In the genomic region with DNA sequence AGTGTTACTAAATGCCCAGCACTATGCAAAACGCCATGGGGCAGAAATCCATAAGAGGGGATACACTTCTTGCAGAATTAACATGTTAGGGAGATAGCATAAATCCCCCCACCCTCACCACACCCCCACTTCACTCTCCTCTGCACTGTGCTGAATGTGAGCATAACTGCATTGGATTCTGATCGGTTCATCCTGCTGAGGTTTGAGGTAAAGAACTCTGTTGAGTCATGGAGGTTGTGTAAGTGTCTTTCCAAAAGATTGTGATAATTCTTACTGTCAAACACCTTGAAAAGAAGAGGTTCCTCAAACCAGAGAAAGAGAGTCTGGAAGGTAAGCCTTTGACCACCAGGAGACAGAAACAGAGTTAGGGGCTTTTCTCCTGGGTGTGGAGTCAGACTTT, we compare ENCODE assay signal across 18 cellular contexts. TPM values are rescaled to one million over a fixed set of nuclear protein-coding genes. Genes with fewer than 3 reads are reported as not detected.
DNase-seq lines count a peak whose midpoint lies in the region; ATAC-seq and TF ChIP-seq lines count a peak whose summit lies in the region.
"Had no signal": no experiment of that assay in that cellular context is flagged by ENCODE, and none has a peak within 500 bp of the region (broad histone marks: within the 10 kb centered on the region; RNA-seq: fewer than 3 reads in every experiment).

No MANE protein-coding gene starts in this region.

- H3K79me1 ChIP-seq in mesenchymal stem cell (replicated peaks; ENCODE audit: low read length, poor library complexity, severe bottlenecking), result peaks cover 1% of the 10 kb centered on the region

- H3K27me3 ChIP-seq in mammary epithelial cell (ENCODE audit: insufficient read depth, low read length) (no peaks in the 10 kb centered on the region), mesenchymal stem cell (ENCODE audit: control insufficient read depth in 1 of 2, insufficient read depth in 1 of 2, low read length in 2 of 2) (no peaks in the 10 kb centered on the region), transverse colon (no peaks in the 10 kb centered on the region)
- H3K27me3 ChIP-seq: right atrium auricular region had no signal

- H4K20me1 ChIP-seq in mammary epithelial cell (ENCODE audit: insufficient read depth, low read length), result no peaks in the 10 kb centered on the region

- H3K4ac ChIP-seq in mesenchymal stem cell (ENCODE audit: low read depth in 1 of 2, low read length in 2 of 2), result no peak overlapping the region

- no peak for TF ChIP-seq EP300 in transverse colon (IDR thresholded peaks at IDR 0.05; ENCODE audit: low read depth)

- H3K4me2 ChIP-seq in mammary epithelial cell (ENCODE audit: insufficient read depth, low read depth, low read length), result no peak overlapping the region
- H3K4me2 ChIP-seq in mesenchymal stem cell (ENCODE audit: low read length, poor library complexity, severe bottlenecking), result no peak overlapping the region

- H2AFZ ChIP-seq in mammary epithelial cell (ENCODE audit: low read depth, low read length), result no peak overlapping the region
- H2AFZ ChIP-seq in mesenchymal stem cell (ENCODE audit: low read depth, low read length), result no peak overlapping the region

- peak overlapping the region; percentile 70 for H2AK5ac ChIP-seq in mesenchymal stem cell (ENCODE audit: low read length, severe bottlenecking)

- H4K8ac ChIP-seq in mesenchymal stem cell (ENCODE audit: low read length), result no peak overlapping the region

- WGBS in mammary epithelial cell (ENCODE audit: low coverage, missing lambda C conversion rate), result 63% methylated on average over 2 of the region's 2 CpGs
- 100% methylated on average over 2 of the region's 2 CpGs for WGBS in mesenchymal stem cell
- WGBS in transverse colon (ENCODE audit: low coverage in 1 of 2), 2 donors, result 74 to 81% methylated on average over 2 of the region's 2 CpGs

- no peak overlapping the region for H3K23ac ChIP-seq in mesenchymal stem cell (ENCODE audit: low read length in 2 of 2)

- intact Hi-C loops in mammary epithelial cell (cut with micrococcal nuclease), result no loop called here
- intact Hi-C loops in sciatic nerve (cut with DNase I), result no loop called here
- intact Hi-C loops in transverse colon (cut with DNase I; ENCODE audit: low total_unique reads), result no loop called here

- H3K18ac ChIP-seq in mesenchymal stem cell (ENCODE audit: low read depth in 1 of 2, low read length in 2 of 2), result no peak overlapping the region

- CTCF ChIA-PET in mammary epithelial cell (lab: Charles Lee; ENCODE audit: low non-redundant PET), result interaction anchor here (0.6 kb wide), 1 partner anchor 694 kb away, joined by 4 read pairs; no protein-coding TSS in a partner anchor

- dilution Hi-C loops in mammary epithelial cell (cut with HindIII; ENCODE audit: low sequenced_read_pairs), result no loop called here

- TF ChIP-seq CTCF in NB4 (IDR thresholded peaks at IDR 0.05; ENCODE audit: low read depth, low read length) (no peak), mammary epithelial cell (conservative IDR thresholded peaks at IDR 0.05 in 1 of 2, IDR thresholded peaks at IDR 0.05 in 1 of 2; ENCODE audit: extremely low read depth in 1 of 2, insufficient read depth in 1 of 2, low read depth in 1 of 2, low read length in 2 of 2) (no peak), transverse colon (IDR thresholded peaks at IDR 0.05) (no peak)

- no peaks in the 10 kb centered on the region for H3K79me2 ChIP-seq in mammary epithelial cell (ENCODE audit: insufficient read depth, low read length)

- H3K4me3 ChIP-seq in NB4 (ENCODE audit: low read depth, low read length) (no peak overlapping the region), mammary epithelial cell (replicated peaks in 1 of 3; ENCODE audit: insufficient read depth in 1 of 3, low read depth in 2 of 3, low read length in 3 of 3) (no peak overlapping the region), mesenchymal stem cell (ENCODE audit: insufficient read depth in 1 of 2, low read depth in 1 of 2, low read length in 2 of 2) (no peak overlapping the region), transverse colon (no peak overlapping the region)
- H3K4me3 ChIP-seq: GM12878, heart left ventricle, right atrium auricular region had no signal

- BruUV-seq in mammary epithelial cell (replicated peaks; lab: Mats Ljungman, UMichigan), result no TSS peak

- no peak overlapping the region for H3K14ac ChIP-seq in mesenchymal stem cell (ENCODE audit: low read length in 2 of 2)

- H3K27ac ChIP-seq in mammary epithelial cell (ENCODE audit: insufficient read depth, low read depth, low read length) (no peak overlapping the region), mesenchymal stem cell (ENCODE audit: low read length, poor library complexity, severe bottlenecking) (no peak overlapping the region), transverse colon (peak overlapping the region in 1 of 4 donors; percentile 21)

- no peak overlapping the region for H2BK15ac ChIP-seq in mesenchymal stem cell (ENCODE audit: low read depth, poor library complexity, severe bottlenecking)

- no peak overlapping the region for H3K9ac ChIP-seq in mammary epithelial cell (ENCODE audit: insufficient read depth, low read length)
- H3K9ac ChIP-seq in mesenchymal stem cell (ENCODE audit: low read length), result no peak overlapping the region

- H4K91ac ChIP-seq in mesenchymal stem cell (ENCODE audit: low read length), result no peak overlapping the region

- no peak for ATAC-seq in sciatic nerve
- ATAC-seq: GM12878, Panc1 had no signal

- DNase-seq in CD1c-positive myeloid dendritic cell (ENCODE audit: extremely low spot score) (peak; percentile 51), NB4 (ENCODE audit: low read depth) (peak; percentile 72), mammary epithelial cell (peak; percentile 50), mesenchymal stem cell (peak; percentile 26), dermis blood vessel endothelial cell (no peak), sciatic nerve (ENCODE audit: low spot score) (no peak), globus pallidus (ENCODE audit: low spot score) (no peak), transverse colon (no peak)
- DNase-seq: Caco-2, erythroblast, islet precursor cell, NCI-H187, NCI-H510A treated with DMSO at 0.1 percent for 48 hours, SW 1271 had no signal

- no peak overlapping the region for H2BK12ac ChIP-seq in mesenchymal stem cell (ENCODE audit: low read length in 2 of 2)

- peaks cover 4% of the 10 kb centered on the region for H3K4me1 ChIP-seq in mammary epithelial cell (ENCODE audit: insufficient read depth, low read length)
- H3K4me1 ChIP-seq in mesenchymal stem cell (ENCODE audit: control insufficient read depth, insufficient read depth, low read depth, low read length), result peaks cover 5% of the 10 kb centered on the region
- peaks cover 0 to 5% (median 0%) of the 10 kb centered on the region in 4 donors for H3K4me1 ChIP-seq in transverse colon
- H3K4me1 ChIP-seq: right atrium auricular region had no signal

- in situ Hi-C loops in mammary epithelial cell (cut with MboI; ENCODE audit: low sequenced_read_pairs in 2 of 2), result no loop called here
- in situ Hi-C loops in transverse colon (cut with MboI; ENCODE audit: low pct_ligation_motif_present in 1 of 4, low pct_unique_long_range_greater_than_20kb in 1 of 4, low sequenced_read_pairs in 3 of 4), result no loop called here

- no peak overlapping the region for H2BK5ac ChIP-seq in mesenchymal stem cell (ENCODE audit: low read depth, low read length, poor library complexity, severe bottlenecking)

- TF ChIP-seq POLR2A in NB4 (IDR thresholded peaks at IDR 0.05; ENCODE audit: extremely low read depth, insufficient read length) (no peak), transverse colon (IDR thresholded peaks at IDR 0.05) (no peak)

- H3K36me3 ChIP-seq in mammary epithelial cell (ENCODE audit: insufficient read depth, low read length) (no peaks in the 10 kb centered on the region), mesenchymal stem cell (ENCODE audit: control insufficient read depth in 1 of 2, insufficient read depth in 2 of 2, low read depth in 1 of 2, low read length in 2 of 2) (peaks cover 0 to 3% of the 10 kb centered on the region in 2 experiments), transverse colon (no peaks in the 10 kb centered on the region)
- H3K36me3 ChIP-seq: heart left ventricle, right atrium auricular region had no signal

- H2BK120ac ChIP-seq in mesenchymal stem cell (ENCODE audit: low read depth, low read length), result no peak overlapping the region

- H3K9me3 ChIP-seq in mammary epithelial cell (replicated peaks; ENCODE audit: insufficient read depth, low read length), result no peaks in the 10 kb centered on the region
- H3K9me3 ChIP-seq in mesenchymal stem cell (ENCODE audit: control insufficient read depth, low read length), result no peaks in the 10 kb centered on the region
- H3K9me3 ChIP-seq in transverse colon, result no peaks in the 10 kb centered on the region
- H3K9me3 ChIP-seq: Caco-2, heart left ventricle, right atrium auricular region had no signal

RNA-seq across cellular contexts. Expression of a gene that starts 43.6 kb away (rescaled TPM):
- total RNA-seq in mammary epithelial cell (1 to 10 TPM in 1 of 2 donors, under 1 TPM in 1; 0.45 to 3.0 TPM), dermis blood vessel endothelial cell (1.0 and 4.6 TPM in 2 replicates), sciatic nerve (21.0 TPM), transverse colon (100 to 1,000 TPM; 273 to 667 (median 572) TPM)
- polyA plus RNA-seq in mammary epithelial cell, result 1.7 TPM
- 1.1 TPM for polyA minus RNA-seq in mammary epithelial cell
- 3.9 TPM for polyA plus RNA-seq in mesenchymal stem cell (2013, experiment 1 of 2)
- 3.8 TPM for polyA plus RNA-seq in mesenchymal stem cell (2013, experiment 2 of 2)

Comparison
In these comparisons a context has a peak if more than half of its experiments do, and no peak if none do; other contexts are left out.
1. DNase-seq: peak in CD1c-positive myeloid dendritic cell (single experiment), NB4 (single experiment), mammary epithelial cell (single experiment) and mesenchymal stem cell (single experiment); none in dermis blood vessel endothelial cell (single experiment), sciatic nerve (single experiment), globus pallidus (single experiment) and transverse colon (single experiment).
2. RNA of a gene that starts 43.6 kb away (total RNA-seq): 273 to 667 TPM in transverse colon; 21.0 TPM in sciatic nerve (single experiment), 0.45 to 3.0 TPM in mammary epithelial cell and 1.0 to 4.6 TPM in dermis blood vessel endothelial cell; every median in the first group is over 10 times any median in the second.